In genomic region chr10:92839191-92840085, GRCh38 we compare ENCODE assay signal across 8 cellular contexts. TPM values are rescaled to one million over a fixed set of nuclear protein-coding genes. Genes with fewer than 3 reads are reported as not detected.
DNase-seq lines count a peak whose midpoint lies in the region; ATAC-seq, FAIRE-seq and TF ChIP-seq lines count a peak whose summit lies in the region.

No MANE protein-coding gene starts in this region.

- 42 to 51% (median 47%) methylated on average over 10 of the region's 10 CpGs for WGBS in small intestine, 3 donors

- FAIRE-seq in small intestine (lab: Jason Lieb, UNC): no peak

- H3K36me3 ChIP-seq in small intestine (ENCODE audit: control insufficient read depth in 2 of 2, insufficient read depth in 2 of 2, low read length in 2 of 2): no peaks in the 10 kb centered on the region

- ATAC-seq in foreskin keratinocyte: peak; percentile 16

- DNase-seq in ELR (ENCODE audit: low read depth) (peak; percentile 66), NCI-H146 (lab: John Stamatoyannopoulos, UW) (peak; percentile 62), foreskin keratinocyte (no peak), small intestine (peak; percentile 18), posterior cingulate gyrus (no peak), NCI-H1092 treated with DMSO at 0.1 percent for 48 hours (lab: John Stamatoyannopoulos, UW) (no peak), KG1 (lab: John Stamatoyannopoulos, UW) (no peak)
- peak in 2 of 3 experiments; percentile 13 to 45 for DNase-seq in activated CD8-positive, alpha-beta memory T cell treated with anti-CD3 and anti-CD28 coated beads for 48 hours (ENCODE audit: low read depth in 2 of 3, low spot score in 2 of 3)

- H3K9me3 ChIP-seq in small intestine (ENCODE audit: control insufficient read depth, low read depth): no peaks in the 10 kb centered on the region

- no peak overlapping the region for H3K4me3 ChIP-seq in small intestine (ENCODE audit: low read depth in 1 of 2, low read length in 2 of 2)

- H3K27ac ChIP-seq in foreskin keratinocyte: no peak overlapping the region
- H3K27ac ChIP-seq in small intestine (ENCODE audit: low read depth in 1 of 2, low read length in 1 of 2): peak overlapping the region in 1 of 2 donors; percentile 65

- peaks cover 8% of the 10 kb centered on the region for H3K4me1 ChIP-seq in foreskin keratinocyte
- H3K4me1 ChIP-seq in small intestine (ENCODE audit: control insufficient read depth in 2 of 2, insufficient read depth in 1 of 2, low read depth in 1 of 2, low read length in 1 of 2): no peaks in the 10 kb centered on the region

- H3K27me3 ChIP-seq in foreskin keratinocyte: no peaks in the 10 kb centered on the region
- no peaks in the 10 kb centered on the region for H3K27me3 ChIP-seq in small intestine (ENCODE audit: control insufficient read depth in 2 of 2, insufficient read depth in 2 of 2, low read length in 2 of 2)

- peak; percentile 44 for TF ChIP-seq CTCF in foreskin keratinocyte (conservative IDR thresholded peaks at IDR 0.05)

- intact Hi-C loops in posterior cingulate gyrus (cut with DNase I): loop anchor here (10.0 kb wide), 1 partner anchor 245 kb away; the partner anchor contains the start of gene KIF11

RNA-seq across cellular contexts. Expression of gene EXOC6, which starts 8.9 kb away (rescaled TPM):
- 1.8 and 2.2 TPM in 2 replicates for total RNA-seq in foreskin keratinocyte
- polyA plus RNA-seq in foreskin keratinocyte: 0.79 and 0.84 TPM in 2 replicates
- 10 to 100 TPM in 1 of 3 donors, 1 to 10 TPM in 2; 6.7 to 10.8 (median 8.4) TPM for polyA plus RNA-seq in small intestine

Comparison
In these comparisons a context has a peak if more than half of its experiments do, and no peak if none do; other contexts are left out.
1. DNase-seq: peak in ELR (single experiment), NCI-H146 (single experiment), activated CD8-positive, alpha-beta memory T cell treated with anti-CD3 and anti-CD28 coated beads for 48 hours (2 of 3) and small intestine (single experiment); none in foreskin keratinocyte (0 of 2), posterior cingulate gyrus (0 of 10), NCI-H1092 treated with DMSO at 0.1 percent for 48 hours (single experiment) and KG1 (single experiment).